26 cellular contexts compared by ENCODE assay signal in genomic region chr19:556611-557382, GRCh38. TPM values are rescaled to one million over a fixed set of nuclear protein-coding genes. Genes with fewer than 3 reads are reported as not detected.
DNase-seq lines count a peak whose midpoint lies in the region; ATAC-seq, FAIRE-seq and TF ChIP-seq lines count a peak whose summit lies in the region.
"Had no signal": no experiment of that assay in that cellular context is flagged by ENCODE, and none has a peak within 500 bp of the region (broad histone marks: within the 10 kb centered on the region; RNA-seq: fewer than 3 reads in every experiment).

No MANE protein-coding gene starts in this region.

- TF ChIP-seq EP300 in A549 (IDR thresholded peaks at IDR 0.05) = no peak

- ATAC-seq in A549 (peak; percentile 35 to 46; a peak in 5 of 6 replicates), lower lobe of right lung (peak in 1 of 2 donors; percentile 7)

- H3K27me3 ChIP-seq in colonic mucosa (no peaks in the 10 kb centered on the region), lower lobe of right lung (ENCODE audit: low read depth) (no peaks in the 10 kb centered on the region)
- H3K27me3 ChIP-seq: BLaER1, cardiac muscle cell, dorsolateral prefrontal cortex, SJSA1 had no signal

- H3K4me1 Mint-ChIP-seq in mesothelial cell of epicardium (no peaks in the 10 kb centered on the region), endothelial cell (ENCODE audit: unreplicated experiment) (no peaks in the 10 kb centered on the region)
- H3K4me1 Mint-ChIP-seq: activated CD8-positive, alpha-beta memory T cell treated with anti-CD3 and anti-CD28 coated beads, Interleukin-2, amount 10 ng/mL, durations not matched to agents 7 days and 5 days had no signal

- FAIRE-seq in A549 (lab: Jason Lieb, UNC) = no peak
- FAIRE-seq: islet of Langerhans, urothelium cell line had no signal

- WGBS in A549 (ENCODE audit: missing lambda C conversion rate) = 70% methylated on average over 23 of the region's 31 CpGs

- H3K27ac ChIP-seq in A549 (peak overlapping the region; percentile 80 to 81), HEK293 (ENCODE audit: extremely low read depth, low read depth, low read length) (no peak overlapping the region), colonic mucosa (peak overlapping the region; percentile 56), lower lobe of right lung (peak overlapping the region; percentile 53)
- H3K27ac ChIP-seq: BLaER1, cardiac muscle cell, epithelial cell of prostate, SJSA1 had no signal

- peak overlapping the region; percentile 43 to 66 for H3K9ac ChIP-seq in colonic mucosa (ENCODE audit: low read depth in 2 of 2, low read length in 2 of 2)
- H3K9ac ChIP-seq: BLaER1 had no signal

- peaks cover 1% of the 10 kb centered on the region for H3K36me3 Mint-ChIP-seq in mesothelial cell of epicardium
- peaks cover 3% of the 10 kb centered on the region for H3K36me3 Mint-ChIP-seq in endothelial cell (ENCODE audit: low read depth, unreplicated experiment)
- H3K36me3 Mint-ChIP-seq: activated CD8-positive, alpha-beta memory T cell treated with anti-CD3 and anti-CD28 coated beads, Interleukin-2, amount 10 ng/mL, durations not matched to agents 7 days and 5 days had no signal

- H3K27ac Mint-ChIP-seq in mesothelial cell of epicardium (no peak overlapping the region), endothelial cell (ENCODE audit: unreplicated experiment) (no peak overlapping the region)
- H3K27ac Mint-ChIP-seq: activated CD4-positive, alpha-beta T cell treated with anti-CD3 and anti-CD28 coated beads, Interleukin-2, amount 10 ng/mL, durations not matched to agents 24 days and 14 days; activated CD8-positive, alpha-beta memory T cell treated with anti-CD3 and anti-CD28 coated beads, Interleukin-2, amount 10 ng/mL, durations not matched to agents 7 days and 5 days; activated T-helper 1 cell treated with anti-CD3 and anti-CD28 coated beads, Interleukin-12 subunit alpha, Interleukin-12 subunit beta, Interleukin-2, Interleukin-4 antibody, amounts not matched to agents 30 ng/mL and 10 ng/mL and 1 ng/mL, durations not matched to agents 14 hours and 24 hours and 36 hours; naive thymus-derived CD8-positive, alpha-beta T cell had no signal

- H3K4me1 ChIP-seq in A549 = peaks cover 18% of the 10 kb centered on the region
- H3K4me1 ChIP-seq in HEK293 (ENCODE audit: control insufficient read depth, insufficient read depth, low read length) = 0 out of 2 replicates have a peak, but pooled peaks cover 3% of the 10 kb centered on the region
- H3K4me1 ChIP-seq in colonic mucosa = no peaks in the 10 kb centered on the region
- H3K4me1 ChIP-seq in lower lobe of right lung = peaks cover 23% of the 10 kb centered on the region
- H3K4me1 ChIP-seq: SJSA1 had no signal

- POLR2A ChIA-PET in A549 (lab: Yijun Ruan, JAX) = interaction anchor here (1.9 to 2.0 kb wide), 2 partner anchors 15 to 26 kb away, joined by 5 to 16 read pairs; partner anchors contain the start of gene BSG
- POLR2A ChIA-PET in HEK293 (lab: Yijun Ruan, JAX) = interaction anchor here (1.3 to 2.7 kb wide), 3 partner anchors 15 to 25 kb away, joined by 3 to 17 read pairs (median 6); partner anchors contain the start of gene CDC34

- CTCF ChIA-PET in A549 (lab: Yijun Ruan, JAX) = interaction anchor here (1.9 to 3.0 kb wide), 4 partner anchors 19 to 32 kb away, joined by 4 to 10 read pairs (median 8); partner anchors contain the start of gene CDC34
- CTCF ChIA-PET in HEK293 (lab: Yijun Ruan, JAX) = interaction anchor here (1.6 kb wide), 1 partner anchor 46 kb away, joined by 4 read pairs; no protein-coding TSS in a partner anchor

- H3K36me3 ChIP-seq in HEK293 (ENCODE audit: control insufficient read depth in 2 of 2, insufficient read depth in 1 of 2, low read length in 2 of 2) = no peaks in the 10 kb centered on the region
- no peaks in the 10 kb centered on the region for H3K36me3 ChIP-seq in colonic mucosa
- no peaks in the 10 kb centered on the region for H3K36me3 ChIP-seq in lower lobe of right lung
- H3K36me3 ChIP-seq: cardiac muscle cell, SJSA1 had no signal

- H3K27me3 Mint-ChIP-seq in mesothelial cell of epicardium (ENCODE audit: low read depth) (peaks cover 3% of the 10 kb centered on the region), endothelial cell (ENCODE audit: unreplicated experiment) (peaks cover 5% of the 10 kb centered on the region)
- H3K27me3 Mint-ChIP-seq: activated CD4-positive, alpha-beta T cell treated with anti-CD3 and anti-CD28 coated beads, Interleukin-2, amount 10 ng/mL, durations not matched to agents 24 days and 14 days; activated CD8-positive, alpha-beta memory T cell treated with anti-CD3 and anti-CD28 coated beads, Interleukin-2, amount 10 ng/mL, durations not matched to agents 7 days and 5 days; naive thymus-derived CD8-positive, alpha-beta T cell had no signal

- no peak for TF ChIP-seq POLR2A in A549 (IDR thresholded peaks at IDR 0.05; ENCODE audit: low read length)

- H3K4me3 ChIP-seq in A549 = peak overlapping the region; percentile 19; the same call in 1 of the 3 replicates
- no peak overlapping the region for H3K4me3 ChIP-seq in HEK293 (ENCODE audit: low read depth, low read length)
- H3K4me3 ChIP-seq in colonic mucosa = no peak overlapping the region
- peak overlapping the region; percentile 6 for H3K4me3 ChIP-seq in lower lobe of right lung
- H3K4me3 ChIP-seq: BLaER1, cardiac muscle cell, dorsolateral prefrontal cortex, SJSA1 had no signal

- no peak overlapping the region for H3K4me3 Mint-ChIP-seq in mesothelial cell of epicardium
- H3K4me3 Mint-ChIP-seq in endothelial cell (ENCODE audit: unreplicated experiment) = no peak overlapping the region
- H3K4me3 Mint-ChIP-seq: activated CD4-positive, alpha-beta T cell treated with anti-CD3 and anti-CD28 coated beads, Interleukin-2, amount 10 ng/mL, durations not matched to agents 24 days and 14 days; activated CD8-positive, alpha-beta memory T cell treated with anti-CD3 and anti-CD28 coated beads, Interleukin-2, amount 10 ng/mL, durations not matched to agents 7 days and 5 days; activated T-helper 1 cell treated with anti-CD3 and anti-CD28 coated beads, Interleukin-12 subunit alpha, Interleukin-12 subunit beta, Interleukin-2, Interleukin-4 antibody, amounts not matched to agents 30 ng/mL and 10 ng/mL and 1 ng/mL, durations not matched to agents 14 hours and 24 hours and 36 hours; naive thymus-derived CD8-positive, alpha-beta T cell had no signal

- DNase-seq in A549 (ENCODE audit: low read depth in 1 of 2, low spot score in 1 of 2) = no peak
- no peak for DNase-seq in colonic mucosa
- DNase-seq in lower lobe of right lung = peak; percentile 49
- DNase-seq in mesothelial cell of epicardium (ENCODE audit: low spot score in 2 of 2, unreplicated experiment in 2 of 2) = no peak
- no peak for DNase-seq in NCI-H1417 treated with DMSO at 0.1 percent for 48 hours (lab: John Stamatoyannopoulos, UW)
- DNase-seq in endothelial cell (ENCODE audit: low spot score) = no peak
- no peak for DNase-seq in OCI-M2 (lab: John Stamatoyannopoulos, UW; ENCODE audit: unreplicated experiment)
- DNase-seq: ACHN; activated CD8-positive, alpha-beta memory T cell treated with anti-CD3 and anti-CD28 coated beads, Interleukin-2, amount 10 ng/mL, durations not matched to agents 7 days and 5 days; activated naive CD4-positive, alpha-beta T cell treated with anti-CD3 and anti-CD28 coated beads, Interleukin-2, amount 50 U/mL, for 16 hours; anterior cingulate cortex; dorsolateral prefrontal cortex; mesendoderm; NCI-H1930 had no signal

- no peaks in the 10 kb centered on the region for H3K9me3 ChIP-seq in A549
- H3K9me3 ChIP-seq in HEK293 (ENCODE audit: control insufficient read depth, insufficient read depth, low read depth, low read length) = no peaks in the 10 kb centered on the region
- no peaks in the 10 kb centered on the region for H3K9me3 ChIP-seq in colonic mucosa
- no peaks in the 10 kb centered on the region for H3K9me3 ChIP-seq in lower lobe of right lung
- H3K9me3 ChIP-seq: SJSA1 had no signal

- no peak for TF ChIP-seq RAD21 in A549 (conservative IDR thresholded peaks at IDR 0.05 in 1 of 2, IDR thresholded peaks at IDR 0.05 in 1 of 2)

- H3K9me3 Mint-ChIP-seq in mesothelial cell of epicardium (no peaks in the 10 kb centered on the region), endothelial cell (ENCODE audit: unreplicated experiment) (no peaks in the 10 kb centered on the region)
- H3K9me3 Mint-ChIP-seq: activated CD4-positive, alpha-beta T cell treated with anti-CD3 and anti-CD28 coated beads, Interleukin-2, amount 10 ng/mL, durations not matched to agents 24 days and 14 days; activated T-helper 1 cell treated with anti-CD3 and anti-CD28 coated beads, Interleukin-12 subunit alpha, Interleukin-12 subunit beta, Interleukin-2, Interleukin-4 antibody, amounts not matched to agents 30 ng/mL and 10 ng/mL and 1 ng/mL, durations not matched to agents 14 hours and 24 hours and 36 hours; naive thymus-derived CD8-positive, alpha-beta T cell had no signal

- intact Hi-C loops in colonic mucosa (cut with DNase I) = no loop called here
- intact Hi-C loops in lower lobe of right lung (cut with DNase I) = no loop called here

- peak overlapping the region; percentile 79 for H3K4me2 ChIP-seq in A549
- H3K4me2 ChIP-seq: BLaER1 had no signal

- no peak for TF ChIP-seq CTCF in A549 (IDR thresholded peaks at IDR 0.05)
- TF ChIP-seq CTCF in HEK293 (tag by site-specific recombination; IDR thresholded peaks at IDR 0.05) = no peak
- no peak for TF ChIP-seq CTCF in colonic mucosa (IDR thresholded peaks at IDR 0.05)
- no peak for TF ChIP-seq CTCF in lower lobe of right lung (IDR thresholded peaks at IDR 0.05)
- no peak for TF ChIP-seq CTCF in mesothelial cell of epicardium (IDR thresholded peaks at IDR 0.05; ENCODE audit: unreplicated experiment)
- no peak for TF ChIP-seq CTCF in endothelial cell (IDR thresholded peaks at IDR 0.05; ENCODE audit: unreplicated experiment)

RNA-seq across cellular contexts. Expression of gene GZMM, which starts 12.9 kb away (rescaled TPM):
- polyA plus RNA-seq in A549 (2011; rRNA removed) (not detected in 2 replicates), A549 (2017; fragmentation: RNase III; extraction: RNeasy Plus Mini Kit Qiagen cat#74134 plus additional on column Dnase treatment) (0.11 TPM in 1 of 3 replicates, not detected in the others)
- 0.11 and 0.14 TPM in 2 replicates for polyA plus RNA-seq in A549 (2012; cell fraction: cytosol; rRNA removed)
- polyA plus RNA-seq in A549 (2012; cell fraction: nucleus; rRNA removed) = 0.39 and 0.64 TPM in 2 replicates
- not detected in 2 replicates for polyA minus RNA-seq in A549 (2011; rRNA and poly(A)+ RNA removed)
- total RNA-seq in colonic mucosa (1 to 10 TPM in 1 of 2 donors, under 1 TPM in 1; 0.61 to 1.0 TPM), lower lobe of right lung (3.6 TPM), mesothelial cell of epicardium (0.25 to 0.40 TPM (median 0.29 TPM) in 3 replicates), endothelial cell (ENCODE audit: unreplicated experiment) (not detected)
- total RNA-seq: cardiac muscle cell, osteocyte, PC-3, SJSA1 had no signal

RNA-seq across cellular contexts. Expression of gene BSG, which starts 15.6 kb away (rescaled TPM):
- polyA plus RNA-seq in A549 (2011; rRNA removed) (237 and 285 TPM in 2 replicates), A549 (2017; fragmentation: RNase III; extraction: RNeasy Plus Mini Kit Qiagen cat#74134 plus additional on column Dnase treatment) (528 to 583 TPM (median 579 TPM) in 3 replicates)
- polyA plus RNA-seq in A549 (2012; cell fraction: cytosol; rRNA removed) = 453 and 544 TPM in 2 replicates
- 893 and 1,029 TPM in 2 replicates for polyA plus RNA-seq in A549 (2012; cell fraction: nucleus; rRNA removed)
- polyA minus RNA-seq in A549 (2011; rRNA and poly(A)+ RNA removed) = 251 and 294 TPM in 2 replicates
- total RNA-seq in colonic mucosa (1,000 to 10,000 TPM in 1 of 2 donors, 100 to 1,000 TPM in 1; 920 to 1,084 TPM), lower lobe of right lung (366 TPM), mesothelial cell of epicardium (414 to 431 TPM (median 414 TPM) in 3 replicates), endothelial cell (ENCODE audit: unreplicated experiment) (353 TPM)

RNA-seq across cellular contexts. Expression of gene CDC34, which starts 25.2 kb away (rescaled TPM):
- polyA plus RNA-seq in A549 (2011; rRNA removed) = 36.9 and 37.4 TPM in 2 replicates
- 82.8 and 83.4 TPM in 2 replicates for polyA plus RNA-seq in A549 (2012; cell fraction: cytosol; rRNA removed)
- polyA plus RNA-seq in A549 (2012; cell fraction: nucleus; rRNA removed) = 84.9 and 93.6 TPM in 2 replicates
- polyA plus RNA-seq in A549 (2017; fragmentation: RNase III; extraction: RNeasy Plus Mini Kit Qiagen cat#74134 plus additional on column Dnase treatment) = 56.3 to 62.6 TPM (median 57.6 TPM) in 3 replicates
- 29.1 and 29.2 TPM in 2 replicates for polyA minus RNA-seq in A549 (2011; rRNA and poly(A)+ RNA removed)
- total RNA-seq in colonic mucosa = 10 to 100 TPM; 60.7 to 93.4 TPM
- total RNA-seq in lower lobe of right lung = 40.0 TPM
- 98.1 to 106 TPM (median 99.5 TPM) in 3 replicates for total RNA-seq in mesothelial cell of epicardium
- 126 TPM for total RNA-seq in endothelial cell (ENCODE audit: unreplicated experiment)

RNA-seq across cellular contexts. Expression of gene HCN2, which starts 32.9 kb away (rescaled TPM):
- polyA plus RNA-seq in A549 (2011; rRNA removed) (2.7 and 7.1 TPM in 2 replicates), A549 (2017; fragmentation: RNase III; extraction: RNeasy Plus Mini Kit Qiagen cat#74134 plus additional on column Dnase treatment) (23.2 to 24.8 TPM (median 24.7 TPM) in 3 replicates)
- 11.4 and 16.3 TPM in 2 replicates for polyA plus RNA-seq in A549 (2012; cell fraction: cytosol; rRNA removed)
- polyA plus RNA-seq in A549 (2012; cell fraction: nucleus; rRNA removed) = 13.9 and 20.2 TPM in 2 replicates
- polyA minus RNA-seq in A549 (2011; rRNA and poly(A)+ RNA removed) = 15.7 and 22.3 TPM in 2 replicates
- total RNA-seq in colonic mucosa (under 1 TPM; 0.17 to 0.40 TPM), lower lobe of right lung (0.24 TPM), mesothelial cell of epicardium (1.1 to 1.6 TPM (median 1.5 TPM) in 3 replicates), endothelial cell (ENCODE audit: unreplicated experiment) (0.28 TPM)

RNA-seq across cellular contexts. Expression of gene TPGS1, which starts 49.5 kb away (rescaled TPM):
- polyA plus RNA-seq in A549 (2011; rRNA removed) (2.3 and 2.7 TPM in 2 replicates), A549 (2017; fragmentation: RNase III; extraction: RNeasy Plus Mini Kit Qiagen cat#74134 plus additional on column Dnase treatment) (12.5 to 13.8 TPM (median 13.1 TPM) in 3 replicates)
- 16.0 and 27.9 TPM in 2 replicates for polyA plus RNA-seq in A549 (2012; cell fraction: cytosol; rRNA removed)
- polyA plus RNA-seq in A549 (2012; cell fraction: nucleus; rRNA removed) = 22.3 and 42.1 TPM in 2 replicates
- 1.1 TPM in 2 replicates for polyA minus RNA-seq in A549 (2011; rRNA and poly(A)+ RNA removed)
- total RNA-seq in colonic mucosa (10 to 100 TPM; 13.3 to 14.4 TPM), lower lobe of right lung (18.8 TPM), mesothelial cell of epicardium (30.8 to 32.4 TPM (median 32.3 TPM) in 3 replicates), endothelial cell (ENCODE audit: unreplicated experiment) (18.0 TPM)

Comparison
In these comparisons a context has a peak if more than half of its experiments do, and no peak if none do; other contexts are left out.
1. H3K4me3 ChIP-seq: peak in A549 (single experiment) and lower lobe of right lung (single experiment); none in HEK293 (single experiment) and colonic mucosa (single experiment).